In the genomic region with DNA sequence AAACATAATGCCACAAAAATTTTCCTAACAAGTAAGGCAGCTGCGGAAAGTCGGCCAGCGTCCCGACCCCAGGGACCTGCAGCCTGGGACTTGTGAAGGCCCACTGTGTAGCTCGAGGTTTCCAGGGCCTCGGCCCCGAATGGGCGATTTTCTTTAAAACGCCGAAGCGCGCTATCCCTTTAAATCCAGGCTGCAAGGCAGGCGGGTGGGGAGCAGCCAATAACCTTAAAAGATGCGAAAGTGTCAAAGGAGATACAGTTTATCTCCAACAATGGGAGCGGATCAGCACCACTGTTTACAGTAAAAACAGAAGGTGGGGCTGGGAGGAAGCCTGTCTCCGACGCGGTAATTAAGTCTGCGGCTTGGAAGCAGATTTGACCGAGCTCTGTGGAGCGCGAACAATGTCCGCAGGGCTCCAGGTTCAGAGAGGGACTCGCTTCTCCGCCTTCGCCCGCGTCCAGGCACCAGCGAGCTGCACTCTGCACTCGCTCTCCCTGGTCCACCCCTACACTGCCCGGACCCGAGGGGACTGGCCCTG, we compare ENCODE assay signal across 8 cellular contexts. TPM values are rescaled to one million over a fixed set of nuclear protein-coding genes. Genes with fewer than 3 reads are reported as not detected.
DNase-seq lines count a peak whose midpoint lies in the region; ATAC-seq, FAIRE-seq and TF ChIP-seq lines count a peak whose summit lies in the region.

No MANE protein-coding gene starts in this region.

- FAIRE-seq in bronchial epithelial cell (lab: Jason Lieb, UNC) (no peak), keratinocyte (lab: Jason Lieb, UNC) (peak; percentile 61)

- POLR2A ChIA-PET in Caco-2 (lab: Charles Lee) = interaction anchor here (0.6 to 2.7 kb wide), 6 partner anchors 24 to 166 kb away, joined by 3 to 43 read pairs (median 8); no protein-coding TSS in a partner anchor
- POLR2A ChIA-PET in PC-9 (lab: Charles Lee; ENCODE audit: unreplicated experiment) = interaction anchor here (0.5 to 1.6 kb wide), 3 partner anchors 19 to 222 kb away, joined by 3 to 18 read pairs (median 5); no protein-coding TSS in a partner anchor

- H4K20me1 ChIP-seq in PC-9 (ENCODE audit: insufficient read depth) (peaks cover 20% of the 10 kb centered on the region), keratinocyte (ENCODE audit: control insufficient read depth, extremely low read depth, insufficient read depth, low read length) (peaks cover 8% of the 10 kb centered on the region), smooth muscle cell (ENCODE audit: low read depth) (peaks cover 27% of the 10 kb centered on the region)

- no peaks in the 10 kb centered on the region for H3K27me3 ChIP-seq in Caco-2 (replicated peaks; ENCODE audit: control insufficient read depth, insufficient read depth, low read length)
- no peaks in the 10 kb centered on the region for H3K27me3 ChIP-seq in PC-9 (ENCODE audit: insufficient read depth, low read depth)
- H3K27me3 ChIP-seq in bronchial epithelial cell (ENCODE audit: control insufficient read depth, insufficient read depth, low read length) = no peaks in the 10 kb centered on the region
- H3K27me3 ChIP-seq in keratinocyte (ENCODE audit: control insufficient read depth, extremely low read depth, insufficient read depth, low read length) = no peaks in the 10 kb centered on the region
- H3K27me3 ChIP-seq in smooth muscle cell (ENCODE audit: low read depth) = no peaks in the 10 kb centered on the region

- intact Hi-C loops in Caco-2 (cut with micrococcal nuclease; ENCODE audit: unreplicated experiment) = loop anchor here (1.0 to 10.0 kb wide), 4 partner anchors 53 to 656 kb away; no protein-coding TSS in a partner anchor
- intact Hi-C loops in PC-9 (cut with micrococcal nuclease; ENCODE audit: unreplicated experiment) = loop anchor here (5.0 kb wide), 2 partner anchors 38 to 73 kb away; no protein-coding TSS in a partner anchor

- H3K9ac ChIP-seq in keratinocyte (ENCODE audit: control insufficient read depth, extremely low read depth, insufficient read depth, low read length) (peak overlapping the region; percentile 89), smooth muscle cell (ENCODE audit: low read depth) (peak overlapping the region; percentile 88)

- WGBS in smooth muscle cell (ENCODE audit: low lambda C conversion rate) = under 1% methylated on average over 32 of the region's 32 CpGs

- DNase-seq in Caco-2 (peak in 1 of 2 experiments; percentile 53), HFF-Myc (ENCODE audit: extremely low read depth, low read depth) (no peak), PC-9 (peak in 1 of 2 experiments; percentile 59), bronchial epithelial cell (ENCODE audit: low read depth) (peak; percentile 50), keratinocyte (ENCODE audit: low read depth, low spot score) (no peak), smooth muscle cell (lab: John Stamatoyannopoulos, UW; ENCODE audit: unreplicated experiment) (no peak), mesenteric fat pad (ENCODE audit: low spot score) (no peak)

- no peaks in the 10 kb centered on the region for H3K9me3 ChIP-seq in Caco-2
- H3K9me3 ChIP-seq in PC-9 (ENCODE audit: insufficient read depth, low read depth) = no peaks in the 10 kb centered on the region
- no peaks in the 10 kb centered on the region for H3K9me3 ChIP-seq in keratinocyte (ENCODE audit: control insufficient read depth, low read depth, low read length)
- H3K9me3 ChIP-seq in smooth muscle cell (replicated peaks; ENCODE audit: low read depth) = no peaks in the 10 kb centered on the region

- H3K27me3 Mint-ChIP-seq in Caco-2 (ENCODE audit: insufficient read depth, unreplicated experiment) = no peaks in the 10 kb centered on the region

- H3K4me3 Mint-ChIP-seq in Caco-2 (ENCODE audit: unreplicated experiment) = peak overlapping the region; percentile 79

- peak overlapping the region; percentile 91 for H3K4me2 ChIP-seq in PC-9
- H3K4me2 ChIP-seq in keratinocyte (ENCODE audit: control insufficient read depth, extremely low read depth, insufficient read depth, low read depth, low read length) = peak overlapping the region; percentile 85
- peak overlapping the region; percentile 87 for H3K4me2 ChIP-seq in smooth muscle cell

- no peaks in the 10 kb centered on the region for H3K9me3 Mint-ChIP-seq in Caco-2 (ENCODE audit: unreplicated experiment)

- BruUV-seq in Caco-2 (replicated peaks; lab: Mats Ljungman, UMichigan) = no TSS peak
- BruUV-seq in PC-9 (replicated peaks; lab: Mats Ljungman, UMichigan) = no TSS peak

- no peaks in the 10 kb centered on the region for H3K36me3 ChIP-seq in Caco-2 (ENCODE audit: control insufficient read depth, insufficient read depth, low read length)
- H3K36me3 ChIP-seq in PC-9 (ENCODE audit: low read depth) = no peaks in the 10 kb centered on the region
- no peaks in the 10 kb centered on the region for H3K36me3 ChIP-seq in bronchial epithelial cell (ENCODE audit: control insufficient read depth, insufficient read depth, low read length)
- no peaks in the 10 kb centered on the region for H3K36me3 ChIP-seq in keratinocyte (ENCODE audit: control insufficient read depth in 2 of 2, extremely low read depth in 1 of 2, insufficient read depth in 2 of 2, low read length in 2 of 2)
- H3K36me3 ChIP-seq in smooth muscle cell (ENCODE audit: low read depth) = no peaks in the 10 kb centered on the region

- peaks cover 37% of the 10 kb centered on the region for H3K79me2 ChIP-seq in PC-9 (ENCODE audit: low read depth)
- H3K79me2 ChIP-seq in keratinocyte (ENCODE audit: control insufficient read depth, insufficient read depth, low read length) = peaks cover 28% of the 10 kb centered on the region
- peaks cover 26% of the 10 kb centered on the region for H3K79me2 ChIP-seq in smooth muscle cell (ENCODE audit: low read depth)

- H3K27ac ChIP-seq in PC-9 (peak overlapping the region; percentile 64), keratinocyte (ENCODE audit: control insufficient read depth, insufficient read depth, low read length) (peak overlapping the region; percentile 76), smooth muscle cell (ENCODE audit: low read depth) (peak overlapping the region; percentile 93)

- H3K4me1 Mint-ChIP-seq in Caco-2 (ENCODE audit: low read depth, unreplicated experiment) = peaks cover 34% of the 10 kb centered on the region

- dilution Hi-C loops in keratinocyte (cut with MboI; ENCODE audit: extremely low pct_ligation_motif_present, low sequenced_read_pairs) = no loop called here

- H3K27ac Mint-ChIP-seq in Caco-2 (ENCODE audit: unreplicated experiment) = peak overlapping the region; percentile 42

- ATAC-seq in HG03025 (IDR thresholded peaks at IDR 0.05; ENCODE audit: low FRiP score, unreplicated experiment) = no peak

- H3K4me3 ChIP-seq in Caco-2 (ENCODE audit: low read depth, low read length) (peak overlapping the region; percentile 100), HFF-Myc (replicated peaks; ENCODE audit: low read depth, low read length) (peak overlapping the region; percentile 70), PC-9 (peak overlapping the region; percentile 97), bronchial epithelial cell (ENCODE audit: low read depth, low read length) (peak overlapping the region; percentile 93), keratinocyte (ENCODE audit: control insufficient read depth in 2 of 3, extremely low read depth in 1 of 3, insufficient read depth in 2 of 3, low read depth in 1 of 3, low read length in 3 of 3) (peak overlapping the region; percentile 82 to 87 (median 84)), smooth muscle cell (peak overlapping the region; percentile 80)

- H3K36me3 Mint-ChIP-seq in Caco-2 (ENCODE audit: insufficient read depth, unreplicated experiment) = peaks cover 30% of the 10 kb centered on the region

- TF ChIP-seq CTCF in Caco-2 (IDR thresholded peaks at IDR 0.05; ENCODE audit: insufficient read depth in 1 of 2, low read depth in 1 of 2, low read length in 1 of 2, severe bottlenecking in 1 of 2, unreplicated experiment in 1 of 2) (no peak), HFF-Myc (IDR thresholded peaks at IDR 0.05; ENCODE audit: low read depth, low read length, missing control alignments) (no peak), PC-9 (conservative IDR thresholded peaks at IDR 0.05) (no peak), bronchial epithelial cell (IDR thresholded peaks at IDR 0.05; ENCODE audit: insufficient read depth, low read length, severe bottlenecking) (no peak), keratinocyte (optimal IDR thresholded peaks at IDR 0.05 in 1 of 3, IDR thresholded peaks at IDR 0.05 in 1 of 3, conservative IDR thresholded peaks at IDR 0.05 in 1 of 3; ENCODE audit: extremely low read depth in 1 of 3, insufficient read depth in 2 of 3, low read length in 3 of 3) (no peak), smooth muscle cell (IDR thresholded peaks at IDR 0.05; ENCODE audit: borderline replicate concordance, insufficient read depth, poor library complexity, severe bottlenecking) (no peak)

- H3K4me1 ChIP-seq in Caco-2 (no peaks in the 10 kb centered on the region), PC-9 (replicated peaks; ENCODE audit: insufficient read depth) (peaks cover 58% of the 10 kb centered on the region), keratinocyte (ENCODE audit: control insufficient read depth, extremely low read depth, insufficient read depth, low read length) (peaks cover 42% of the 10 kb centered on the region), smooth muscle cell (ENCODE audit: low read depth) (peaks cover 29% of the 10 kb centered on the region)

- CTCF ChIA-PET in Caco-2 (lab: Charles Lee) = interaction anchor here (0.6 kb wide), 1 partner anchor 54 kb away, joined by 3 read pairs; no protein-coding TSS in a partner anchor
- CTCF ChIA-PET in PC-9 (lab: Charles Lee) = interaction anchor here (1.0 kb wide), 1 partner anchor 324 kb away, joined by 6 read pairs; no protein-coding TSS in a partner anchor

- H2AFZ ChIP-seq in PC-9 (peak overlapping the region; percentile 93), keratinocyte (ENCODE audit: control insufficient read depth, low read length) (peak overlapping the region; percentile 85), smooth muscle cell (ENCODE audit: low read depth) (peak overlapping the region; percentile 73)

- H3K9me2 ChIP-seq in PC-9 (ENCODE audit: insufficient read depth) = no peaks in the 10 kb centered on the region

- H3F3A ChIP-seq in PC-9 (ENCODE audit: insufficient read depth, low read depth) (peaks cover 28% of the 10 kb centered on the region; the same call in 1 of the 2 replicates), smooth muscle cell (ENCODE audit: low read depth) (peaks cover 16% of the 10 kb centered on the region)

- H3K9me1 ChIP-seq in keratinocyte (ENCODE audit: control insufficient read depth, extremely low read depth, insufficient read depth, low read length) = no peaks in the 10 kb centered on the region

RNA-seq across cellular contexts. Expression of a gene that starts 1.6 kb away (rescaled TPM):
- total RNA-seq in Caco-2 (2022) (10.0 and 10.7 TPM in 2 replicates), PC-9 (2021) (9.7 and 12.9 TPM in 2 replicates), bronchial epithelial cell (5.6 and 5.8 TPM in 2 replicates), smooth muscle cell (21.9 and 25.5 TPM in 2 replicates), mesenteric fat pad (12.5 TPM)
- polyA plus RNA-seq in keratinocyte (8.6 to 10.8 TPM (median 9.9 TPM) in 3 replicates), smooth muscle cell (9.1 and 11.0 TPM in 2 replicates)
- polyA plus RNA-seq in keratinocyte (2011; ENCODE audit: low read depth) = 4.0 TPM
- polyA plus RNA-seq in keratinocyte (2011; cell fraction: cytosol; rRNA removed) = 3.8 and 5.9 TPM in 2 replicates
- polyA plus RNA-seq in keratinocyte (2011; cell fraction: nucleus; rRNA removed) = 22.8 TPM in 2 replicates
- 5.3 and 8.5 TPM in 2 replicates for polyA plus RNA-seq in keratinocyte (2012; ENCODE audit: low replicate concordance)
- 13.6 to 25.3 TPM (median 22.6 TPM) in 3 replicates for polyA minus RNA-seq in keratinocyte
- polyA minus RNA-seq in keratinocyte (2011; cell fraction: cytosol; rRNA and poly(A)+ RNA removed) = 8.1 TPM
- 22.2 and 34.2 TPM in 2 replicates for polyA minus RNA-seq in keratinocyte (2011; cell fraction: nucleus; rRNA and poly(A)+ RNA removed)
